Comparison of ENCODE assay signal across 19 cellular contexts in the genomic region with DNA sequence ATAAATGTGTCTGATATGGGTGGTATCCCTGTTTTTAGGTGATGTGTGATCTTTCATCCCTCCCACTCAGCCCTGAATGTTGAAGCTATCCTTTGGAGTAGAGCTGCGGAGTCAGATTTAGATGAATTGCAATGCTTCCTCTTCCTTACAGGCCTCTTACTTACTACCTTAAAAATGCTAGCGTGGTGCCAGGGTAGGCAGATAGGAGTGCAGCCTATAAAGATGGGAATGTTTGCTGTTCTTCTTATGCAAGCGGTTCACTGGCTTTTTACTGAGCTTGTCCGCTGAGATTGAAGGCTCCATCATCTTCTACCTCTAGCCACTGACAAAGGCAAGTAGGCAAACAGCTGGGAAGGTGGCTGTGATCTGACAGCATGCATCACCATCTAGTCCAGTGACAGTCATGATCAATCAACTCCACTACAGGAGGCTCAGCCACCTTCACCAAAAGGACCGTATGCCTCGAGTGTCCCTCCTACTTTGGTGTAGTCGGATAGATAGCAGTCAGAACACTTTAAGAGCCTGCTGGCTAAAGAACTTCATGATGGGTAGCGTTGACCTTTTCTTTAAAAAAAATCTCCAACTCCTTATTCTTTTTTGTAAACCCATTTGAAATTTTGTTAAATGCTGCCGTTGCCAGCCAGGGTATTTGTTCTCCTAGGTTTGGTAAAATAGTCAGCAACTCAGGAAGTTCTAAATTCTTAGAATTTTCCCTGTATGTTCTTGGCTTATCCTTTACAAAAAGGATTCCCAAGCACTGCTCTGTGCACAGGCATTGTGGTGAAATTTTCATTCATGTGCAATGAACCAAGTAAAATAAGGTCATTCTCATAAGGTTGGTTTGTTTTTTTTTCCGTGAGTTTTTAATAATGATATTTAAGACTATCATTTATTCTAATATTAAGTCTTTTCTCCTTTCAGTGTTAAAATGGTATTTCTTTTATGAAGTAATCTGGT.
DNase-seq lines count a peak whose midpoint lies in the region; ATAC-seq and TF ChIP-seq lines count a peak whose summit lies in the region.
"Had no signal": no experiment of that assay in that cellular context is flagged by ENCODE, and none has a peak within 500 bp of the region (broad histone marks: within the 10 kb centered on the region; RNA-seq: fewer than 3 reads in every experiment).

No MANE protein-coding gene starts in this region.

- H3K9ac ChIP-seq in BLaER1 = no peak overlapping the region

- H3K27ac ChIP-seq in BLaER1 = no peak overlapping the region
- H3K27ac ChIP-seq in ascending aorta = peak overlapping the region; percentile 77 to 92
- peak overlapping the region in 3 of 4 donors; percentile 16 to 90 (median 44) for H3K27ac ChIP-seq in sigmoid colon

- WGBS in sigmoid colon, 2 donors = 96 to 98% methylated on average over 10 of the region's 10 CpGs

- TF ChIP-seq CTCF in ascending aorta (IDR thresholded peaks at IDR 0.05) (no peak), sigmoid colon (IDR thresholded peaks at IDR 0.05) (no peak)

- no peaks in the 10 kb centered on the region for H3K27me3 ChIP-seq in BLaER1
- no peaks in the 10 kb centered on the region for H3K27me3 ChIP-seq in ascending aorta
- no peaks in the 10 kb centered on the region for H3K27me3 ChIP-seq in sigmoid colon

- intact Hi-C loops in ascending aorta (cut with DNase I) (no loop called here), sigmoid colon (cut with DNase I) (loop anchor here (5.0 kb wide), 1 partner anchor 202 kb away; a partner anchor contains a TSS)

- H3K36me3 ChIP-seq in BLaER1 = peaks cover 75% of the 10 kb centered on the region
- H3K36me3 ChIP-seq in ascending aorta = peaks cover 4 to 14% of the 10 kb centered on the region in 2 donors
- no peaks in the 10 kb centered on the region for H3K36me3 ChIP-seq in sigmoid colon

- peaks cover 43% of the 10 kb centered on the region for H3K4me1 ChIP-seq in BLaER1
- H3K4me1 ChIP-seq in ascending aorta = peaks cover 0 to 18% of the 10 kb centered on the region in 2 donors
- H3K4me1 ChIP-seq in sigmoid colon = peaks cover 0 to 20% (median 12%) of the 10 kb centered on the region in 4 donors

- no peaks in the 10 kb centered on the region for H3K9me3 ChIP-seq in BLaER1
- H3K9me3 ChIP-seq in ascending aorta = no peaks in the 10 kb centered on the region
- H3K9me3 ChIP-seq in sigmoid colon = no peaks in the 10 kb centered on the region

- peak overlapping the region; percentile 19; the same call in 1 of the 2 replicates for H3K4me2 ChIP-seq in BLaER1

- DNase-seq in ascending aorta (ENCODE audit: low spot score in 2 of 2) = peak in 1 of 2 donors; percentile 37
- DNase-seq in kidney tubule cell (ENCODE audit: low spot score) = peak; percentile 50
- no peak for DNase-seq in sigmoid colon
- no peak for DNase-seq in erythroblast (lab: John Stamatoyannopoulos, UW)
- DNase-seq in COR-L47 (lab: John Stamatoyannopoulos, UW) = no peak
- DNase-seq: activated B cell treated with CpG ODN at 0.5 μM for 24 hours; activated naive CD8-positive, alpha-beta T cell treated with anti-CD3 and anti-CD28 coated beads for 36 hours; activated T-cell treated with anti-CD3 and anti-CD28 coated beads, Interleukin-2, amount 50 U/mL, for 72 hours; CD8-positive, alpha-beta memory T cell; DND-41; effector CD4-positive, alpha-beta T cell; NCI-H1417 treated with DMSO at 0.1 percent for 48 hours; NCI-H226; NK-92 treated with Interleukin-12 subunit alpha and Interleukin-12 subunit beta, amount 100 ng/mL, for 24 hours; stimulated activated CD4-positive, alpha-beta T cell treated with anti-CD3 and anti-CD28 coated beads, Interleukin-15, amount 100 ng/mL, for 24 hours; T-helper 2 cell had no signal

- ATAC-seq in HG02610 (IDR thresholded peaks at IDR 0.05; ENCODE audit: unreplicated experiment) (no peak), GM18867 (IDR thresholded peaks at IDR 0.05; ENCODE audit: unreplicated experiment) (no peak)
- ATAC-seq: activated T-cell treated with anti-CD3 and anti-CD28 coated beads, Interleukin-2, amount 50 U/mL, for 72 hours had no signal

- no peaks in the 10 kb centered on the region; the same call in 1 of the 2 replicates for H4K20me1 ChIP-seq in BLaER1

- TF ChIP-seq POLR2A in sigmoid colon (IDR thresholded peaks at IDR 0.05) = no peak
- no peak for TF ChIP-seq POLR2A in erythroblast (IDR thresholded peaks at IDR 0.05; ENCODE audit: low read length)

- no peak overlapping the region for H3K4me3 ChIP-seq in BLaER1
- no peak overlapping the region for H3K4me3 ChIP-seq in ascending aorta
- H3K4me3 ChIP-seq in sigmoid colon = no peak overlapping the region

- TF ChIP-seq EP300 in sigmoid colon (IDR thresholded peaks at IDR 0.05) = no peak
